14 cellular contexts compared by ENCODE assay signal in the genomic region with DNA sequence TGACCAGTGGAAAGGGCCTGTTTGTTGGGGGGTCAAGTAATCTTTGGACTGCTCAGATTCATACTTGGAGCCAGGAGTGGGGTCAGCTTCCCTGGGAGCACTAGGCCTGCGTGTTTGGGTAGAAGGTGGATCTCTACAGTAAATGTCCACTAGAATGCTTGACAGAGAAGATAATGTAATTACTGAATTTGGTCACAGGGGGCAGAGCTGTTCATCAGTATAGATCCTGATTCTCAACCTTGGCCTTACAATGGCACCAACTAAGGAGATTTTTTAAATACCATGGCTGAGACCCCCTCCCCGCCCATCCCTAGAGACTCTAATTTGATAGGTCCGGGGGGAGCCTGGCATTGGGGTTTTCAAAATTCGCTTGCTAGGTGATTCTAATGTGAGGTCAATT.
DNase-seq lines count a peak whose midpoint lies in the region; ATAC-seq, FAIRE-seq and TF ChIP-seq lines count a peak whose summit lies in the region.
"Had no signal": no experiment of that assay in that cellular context is flagged by ENCODE, and none has a peak within 500 bp of the region (broad histone marks: within the 10 kb centered on the region; RNA-seq: fewer than 3 reads in every experiment).

No MANE protein-coding gene starts in this region.

- 0 out of 2 replicates have a peak, but pooled peaks cover 1% of the 10 kb centered on the region for H3K27me3 ChIP-seq in BJ (ENCODE audit: control insufficient read depth, insufficient read depth, low read length)
- H3K27me3 ChIP-seq in keratinocyte (ENCODE audit: control insufficient read depth, extremely low read depth, insufficient read depth, low read length): no peaks in the 10 kb centered on the region
- H3K27me3 ChIP-seq in heart left ventricle: no peaks in the 10 kb centered on the region
- H3K27me3 ChIP-seq: testis had no signal

- no peaks in the 10 kb centered on the region for H3K79me2 ChIP-seq in keratinocyte (ENCODE audit: control insufficient read depth, insufficient read depth, low read length)

- no peak for FAIRE-seq in keratinocyte (lab: Jason Lieb, UNC)
- FAIRE-seq: pancreas had no signal

- H3K4me3 ChIP-seq in BJ (ENCODE audit: low read depth, low read length) (no peak overlapping the region), keratinocyte (ENCODE audit: control insufficient read depth in 2 of 3, extremely low read depth in 1 of 3, insufficient read depth in 2 of 3, low read depth in 1 of 3, low read length in 3 of 3) (no peak overlapping the region), heart left ventricle (no peak overlapping the region)
- H3K4me3 ChIP-seq: adrenal gland, pancreas, SK-N-MC, testis had no signal

- no peak overlapping the region for H2AFZ ChIP-seq in keratinocyte (ENCODE audit: control insufficient read depth, low read length)

- no peak overlapping the region for H3K4me2 ChIP-seq in keratinocyte (ENCODE audit: control insufficient read depth, extremely low read depth, insufficient read depth, low read depth, low read length)

- H3K36me3 ChIP-seq in BJ (ENCODE audit: control insufficient read depth, insufficient read depth, low read length): no peaks in the 10 kb centered on the region
- no peaks in the 10 kb centered on the region for H3K36me3 ChIP-seq in keratinocyte (ENCODE audit: control insufficient read depth in 2 of 2, extremely low read depth in 1 of 2, insufficient read depth in 2 of 2, low read length in 2 of 2)
- no peaks in the 10 kb centered on the region for H3K36me3 ChIP-seq in heart left ventricle
- H3K36me3 ChIP-seq: adrenal gland, pancreas had no signal

- DNase-seq in BJ (ENCODE audit: low read depth) (no peak), GM20000 (ENCODE audit: low spot score) (peak; percentile 24), RWPE1 (ENCODE audit: low spot score) (peak; percentile 8), keratinocyte (ENCODE audit: low read depth, low spot score) (no peak), heart left ventricle (no peak)
- DNase-seq: activated CD4-positive, alpha-beta memory T cell treated with anti-CD3 and anti-CD28 coated beads for 36 hours; adrenal gland; NCI-H2081; pancreas; testis had no signal

- POLR2A ChIA-PET in BJ (lab: Charles Lee): no interaction called here
- POLR2A ChIA-PET in RWPE1 (lab: Yijun Ruan, JAX; ENCODE audit: low non-redundant PET): no interaction called here

- ATAC-seq in GM18858 (IDR thresholded peaks at IDR 0.05; ENCODE audit: unreplicated experiment): no peak
- ATAC-seq in HG03521 (IDR thresholded peaks at IDR 0.05; ENCODE audit: unreplicated experiment): no peak
- ATAC-seq in heart left ventricle: no peak
- ATAC-seq in GM19397 (IDR thresholded peaks at IDR 0.05; ENCODE audit: unreplicated experiment): no peak
- ATAC-seq: pancreas had no signal

- TF ChIP-seq CTCF in BJ (IDR thresholded peaks at IDR 0.05; ENCODE audit: insufficient read depth, low read depth, low read length) (peak; percentile 20; the same call in 1 of the 2 replicates), GM20000 (IDR thresholded peaks at IDR 0.05; ENCODE audit: extremely low read depth, missing control alignments) (peak; percentile 16), RWPE1 (conservative IDR thresholded peaks at IDR 0.05; ENCODE audit: low read depth) (no peak), keratinocyte (optimal IDR thresholded peaks at IDR 0.05 in 1 of 3, IDR thresholded peaks at IDR 0.05 in 1 of 3, conservative IDR thresholded peaks at IDR 0.05 in 1 of 3; ENCODE audit: extremely low read depth in 1 of 3, insufficient read depth in 2 of 3, low read length in 3 of 3) (peak; percentile 12 to 43 (median 31)), heart left ventricle (IDR thresholded peaks at IDR 0.05) (peak in 1 of 12 donors; percentile 19)

- intact Hi-C loops in heart left ventricle (cut with DNase I): loop anchor here in 1 of 10 donors (2.0 kb wide), 1 partner anchor 39 kb away; no protein-coding TSS in a partner anchor

- TF ChIP-seq POLR2A in heart left ventricle (IDR thresholded peaks at IDR 0.05): no peak

- 91 to 96% (median 94%) methylated on average over 4 of the region's 4 CpGs for WGBS in heart left ventricle, 4 donors

- no peaks in the 10 kb centered on the region for H3K4me1 ChIP-seq in keratinocyte (ENCODE audit: control insufficient read depth, extremely low read depth, insufficient read depth, low read length)
- no peaks in the 10 kb centered on the region for H3K4me1 ChIP-seq in heart left ventricle
- H3K4me1 ChIP-seq: adrenal gland, pancreas, testis had no signal

- no peak overlapping the region for H3K9ac ChIP-seq in keratinocyte (ENCODE audit: control insufficient read depth, extremely low read depth, insufficient read depth, low read length)

- H3K9me1 ChIP-seq in keratinocyte (ENCODE audit: control insufficient read depth, extremely low read depth, insufficient read depth, low read length): no peaks in the 10 kb centered on the region

- dilution Hi-C loops in keratinocyte (cut with MboI; ENCODE audit: extremely low pct_ligation_motif_present, low sequenced_read_pairs): no loop called here

- no peaks in the 10 kb centered on the region for H4K20me1 ChIP-seq in keratinocyte (ENCODE audit: control insufficient read depth, extremely low read depth, insufficient read depth, low read length)

- CTCF ChIA-PET in BJ (lab: Yijun Ruan, JAX): interaction anchor here (1.5 kb wide), 1 partner anchor 14 kb away, joined by 4 read pairs; no protein-coding TSS in a partner anchor
- CTCF ChIA-PET in RWPE1 (lab: Yijun Ruan, JAX): interaction anchor here (0.6 kb wide), 1 partner anchor 76 kb away, joined by 3 read pairs; no protein-coding TSS in a partner anchor

- H3K9me3 ChIP-seq in keratinocyte (ENCODE audit: control insufficient read depth, low read depth, low read length): no peaks in the 10 kb centered on the region
- peaks cover 0 to 3% (median 0%) of the 10 kb centered on the region in 12 donors for H3K9me3 ChIP-seq in heart left ventricle
- H3K9me3 ChIP-seq: adrenal gland, pancreas, testis had no signal

- no peak overlapping the region for H3K27ac ChIP-seq in RWPE1
- H3K27ac ChIP-seq in keratinocyte (ENCODE audit: control insufficient read depth, insufficient read depth, low read length): no peak overlapping the region
- no peak overlapping the region for H3K27ac ChIP-seq in heart left ventricle
- H3K27ac ChIP-seq: adrenal gland, pancreas, SK-N-MC, testis had no signal

Comparison
In these comparisons a context has a peak if more than half of its experiments do, and no peak if none do; other contexts are left out.
1. DNase-seq: peak in GM20000 (single experiment) and RWPE1 (single experiment); none in BJ (single experiment), keratinocyte (single experiment) and heart left ventricle (0 of 5).